In genomic region chr12:82069931-82070514, GRCh38 we compare ENCODE assay signal across 27 cellular contexts.
"Had no signal": no experiment of that assay in that cellular context is flagged by ENCODE, and none has a peak within 500 bp of the region (broad histone marks: within the 10 kb centered on the region; RNA-seq: fewer than 3 reads in every experiment).

No MANE protein-coding gene starts in this region.

- H3K9me3 ChIP-seq: Peyer's patch, SJCRH30, SK-N-SH had no signal

- H3K4me2 ChIP-seq: SK-N-SH had no signal

- H3K36me3 ChIP-seq: brain microvascular endothelial cell, cardiac muscle cell, Peyer's patch, SJCRH30 had no signal

- H3K4me3 Mint-ChIP-seq: activated CD4-positive, alpha-beta memory T cell treated with anti-CD3 and anti-CD28 coated beads, Interleukin-2, amount 10 ng/mL, durations not matched to agents 7 days and 5 days; activated CD4-positive, alpha-beta T cell treated with anti-CD3 and anti-CD28 coated beads for 36 hours; activated naive CD4-positive, alpha-beta T cell treated with anti-CD3 and anti-CD28 coated beads for 36 hours; activated naive CD8-positive, alpha-beta T cell; activated T-helper 17 cell treated with anti-CD3 and anti-CD28 coated beads, Interleukin-2, amount 50 U/mL, for 72 hours had no signal

- DNase-seq: activated CD4-positive, alpha-beta memory T cell treated with anti-CD3 and anti-CD28 coated beads, Interleukin-2, amount 10 ng/mL, durations not matched to agents 7 days and 5 days; activated CD4-positive, alpha-beta T cell treated with anti-CD3 and anti-CD28 coated beads for 36 hours; activated CD4-positive, alpha-beta T cell treated with anti-CD3 and anti-CD28 coated beads, Interleukin-2, amount 50 U/mL, for 1 hour; activated gamma-delta T cell; activated naive CD4-positive, alpha-beta T cell treated with anti-CD3 and anti-CD28 coated beads for 36 hours; activated T-cell treated with anti-CD3 and anti-CD28 coated beads for 4 hours; activated T-cell treated with anti-CD3 and anti-CD28 coated beads, Interleukin-2, amount 50 U/mL, for 48 hours; amygdala; brain microvascular endothelial cell; NCI-H1105 treated with DMSO at 0.1 percent for 48 hours; NCI-H1436 treated with DMSO at 0.1 percent for 48 hours; NCI-H187; NCI-H2081; NCI-H510A treated with DMSO at 0.1 percent for 48 hours; NCI-H69; NK-92 treated with Interleukin-12 subunit alpha and Interleukin-12 subunit beta, amount 100 ng/mL, for 24 hours; Peyer's patch; Right ventricle myocardium superior; SJCRH30; SK-N-SH; T-helper 1 cell had no signal

- H3K27ac ChIP-seq: brain microvascular endothelial cell, cardiac muscle cell, Peyer's patch, RWPE1, SJCRH30, VCaP had no signal

- H3K27me3 ChIP-seq: brain microvascular endothelial cell, cardiac muscle cell, Peyer's patch, SJCRH30 had no signal

- H3K4me3 ChIP-seq: cardiac muscle cell, Peyer's patch, SJCRH30 had no signal

- H3K4me1 ChIP-seq: Peyer's patch, SJCRH30 had no signal

- H3K9me3 Mint-ChIP-seq: activated naive CD4-positive, alpha-beta T cell treated with anti-CD3 and anti-CD28 coated beads for 36 hours; activated T-helper 17 cell treated with anti-CD3 and anti-CD28 coated beads, Interleukin-2, amount 50 U/mL, for 72 hours had no signal

- H3K4me1 Mint-ChIP-seq: activated CD4-positive, alpha-beta memory T cell treated with anti-CD3 and anti-CD28 coated beads, Interleukin-2, amount 10 ng/mL, durations not matched to agents 7 days and 5 days; activated CD4-positive, alpha-beta T cell treated with anti-CD3 and anti-CD28 coated beads for 36 hours; activated T-helper 17 cell treated with anti-CD3 and anti-CD28 coated beads, Interleukin-2, amount 50 U/mL, for 72 hours had no signal

- H3K36me3 Mint-ChIP-seq: activated naive CD8-positive, alpha-beta T cell had no signal

- H3K27ac Mint-ChIP-seq: activated CD4-positive, alpha-beta memory T cell treated with anti-CD3 and anti-CD28 coated beads, Interleukin-2, amount 10 ng/mL, durations not matched to agents 7 days and 5 days; activated CD4-positive, alpha-beta T cell treated with anti-CD3 and anti-CD28 coated beads for 36 hours; activated naive CD4-positive, alpha-beta T cell treated with anti-CD3 and anti-CD28 coated beads for 36 hours; activated naive CD8-positive, alpha-beta T cell; activated T-helper 17 cell treated with anti-CD3 and anti-CD28 coated beads, Interleukin-2, amount 50 U/mL, for 72 hours had no signal

- H3K27me3 Mint-ChIP-seq: activated CD4-positive, alpha-beta memory T cell treated with anti-CD3 and anti-CD28 coated beads, Interleukin-2, amount 10 ng/mL, durations not matched to agents 7 days and 5 days; activated CD4-positive, alpha-beta T cell treated with anti-CD3 and anti-CD28 coated beads for 36 hours; activated naive CD8-positive, alpha-beta T cell; activated T-helper 17 cell treated with anti-CD3 and anti-CD28 coated beads, Interleukin-2, amount 50 U/mL, for 72 hours had no signal

- FAIRE-seq: astrocyte had no signal

- ATAC-seq: activated CD4-positive, alpha-beta T cell treated with anti-CD3 and anti-CD28 coated beads for 36 hours; activated T-helper 17 cell treated with anti-CD3 and anti-CD28 coated beads, Interleukin-2, amount 50 U/mL, for 72 hours had no signal

- H3K9ac ChIP-seq: SK-N-SH had no signal
